ENCODE assay signal across 19 cellular contexts in the genomic region with DNA sequence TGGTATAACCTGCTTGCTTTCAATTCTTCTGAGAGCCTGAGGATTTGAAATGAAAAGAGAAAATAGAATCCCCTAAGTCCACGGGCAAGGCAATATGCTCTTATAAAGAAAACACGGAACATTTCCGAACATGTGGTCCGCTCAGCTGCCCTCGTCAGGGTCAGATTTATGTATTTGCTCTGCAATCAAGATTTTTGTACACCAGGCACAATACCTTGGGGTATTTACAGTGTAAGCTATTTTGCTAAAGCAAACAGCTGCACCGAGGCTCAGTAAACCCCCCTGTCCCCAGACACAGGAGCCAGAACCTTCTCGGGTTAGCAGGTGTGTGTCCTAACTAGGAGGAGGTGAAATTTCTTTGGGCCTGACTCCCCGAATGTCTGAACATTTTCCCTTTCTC.
DNase-seq lines count a peak whose midpoint lies in the region; ATAC-seq and TF ChIP-seq lines count a peak whose summit lies in the region.
"Had no signal": no experiment of that assay in that cellular context is flagged by ENCODE, and none has a peak within 500 bp of the region (broad histone marks: within the 10 kb centered on the region; RNA-seq: fewer than 3 reads in every experiment).

No MANE protein-coding gene starts in this region.

- H3K4me1 Mint-ChIP-seq in brain: peaks cover 39% of the 10 kb centered on the region
- H3K4me1 Mint-ChIP-seq: IgD-negative memory B cell, T-cell had no signal

- no peak overlapping the region for H2BK120ac ChIP-seq in neuronal stem cell (ENCODE audit: low read depth, low read length)

- no peaks in the 10 kb centered on the region for H3K27me3 ChIP-seq in neuronal stem cell (ENCODE audit: control insufficient read depth in 3 of 3, insufficient read depth in 3 of 3, low read depth in 1 of 3, low read length in 3 of 3)
- H3K27me3 ChIP-seq: BLaER1 treated with 17β-estradiol and CSF1 and Interleukin-3, amounts not matched to agents 10 nM and 100 nM had no signal

- H3K4me3 Mint-ChIP-seq in brain: no peak overlapping the region
- H3K4me3 Mint-ChIP-seq: IgD-negative memory B cell, T-cell had no signal

- H2BK5ac ChIP-seq in neuronal stem cell (ENCODE audit: low read length): no peak overlapping the region

- H3K36me3 Mint-ChIP-seq in brain: no peaks in the 10 kb centered on the region
- H3K36me3 Mint-ChIP-seq: IgD-negative memory B cell, T-cell had no signal

- no peaks in the 10 kb centered on the region for H3K36me3 ChIP-seq in neuronal stem cell (replicated peaks in 1 of 2; ENCODE audit: control insufficient read depth in 2 of 2, insufficient read depth in 2 of 2, low read length in 2 of 2)
- H3K36me3 ChIP-seq: BLaER1 treated with 17β-estradiol and CSF1 and Interleukin-3, amounts not matched to agents 10 nM and 100 nM had no signal

- peak; percentile 16 for DNase-seq in DMS53 (lab: John Stamatoyannopoulos, UW)
- no peak for DNase-seq in DMS53 treated with DMSO at 0.1 percent for 48 hours (lab: John Stamatoyannopoulos, UW; ENCODE audit: unreplicated experiment)
- DNase-seq in COLO668 (lab: John Stamatoyannopoulos, UW; ENCODE audit: unreplicated experiment): peak; percentile 47
- DNase-seq in neuronal stem cell (ENCODE audit: low spot score): no peak
- DNase-seq in DMS114 treated with DMSO at 0.1 percent for 48 hours (lab: John Stamatoyannopoulos, UW; ENCODE audit: unreplicated experiment): no peak
- no peak for DNase-seq in EL
- DNase-seq: 8988T, DMS79, NCI-H187, NCI-H2171 treated with DMSO at 0.1 percent for 48 hours, NCI-H524, PC-3, T-cell had no signal

- H4K91ac ChIP-seq in neuronal stem cell (ENCODE audit: low read depth, low read length, poor library complexity): no peak overlapping the region

- no peak overlapping the region for H3K18ac ChIP-seq in neuronal stem cell (ENCODE audit: low read length)

- H3K27ac ChIP-seq in neuronal stem cell (replicated peaks; ENCODE audit: low read length): peak overlapping the region; percentile 83
- H3K27ac ChIP-seq: BLaER1 treated with 17β-estradiol and CSF1 and Interleukin-3, amounts not matched to agents 10 nM and 100 nM; SK-N-MC had no signal

- peaks cover 12 to 28% of the 10 kb centered on the region in 2 donors for H3K4me1 ChIP-seq in neuronal stem cell (ENCODE audit: control insufficient read depth in 2 of 2, insufficient read depth in 1 of 2, low read depth in 1 of 2, low read length in 2 of 2)

- no peak overlapping the region for H4K8ac ChIP-seq in neuronal stem cell (ENCODE audit: low read depth, low read length)

- peak overlapping the region in 3 of 5 experiments; percentile 64 to 87 (median 77) for H3K27ac Mint-ChIP-seq in brain
- H3K27ac Mint-ChIP-seq: IgD-negative memory B cell, T-cell had no signal

- H3K9ac ChIP-seq in neuronal stem cell (ENCODE audit: low read depth, low read length, poor library complexity): no peak overlapping the region
- H3K9ac ChIP-seq: BLaER1 treated with 17β-estradiol and CSF1 and Interleukin-3, amounts not matched to agents 10 nM and 100 nM had no signal

- H3K23ac ChIP-seq in neuronal stem cell (ENCODE audit: low read depth, low read length, poor library complexity): no peak overlapping the region

- no peak for TF ChIP-seq CTCF in brain (conservative IDR thresholded peaks at IDR 0.05)

- H3K4ac ChIP-seq in neuronal stem cell (ENCODE audit: low read length): no peak overlapping the region

- no peak overlapping the region for H2AK5ac ChIP-seq in neuronal stem cell (ENCODE audit: low read depth, low read length)

- peak overlapping the region; percentile 68 for H2AFZ ChIP-seq in neuronal stem cell (ENCODE audit: low read length)

- no peaks in the 10 kb centered on the region for H3K79me1 ChIP-seq in neuronal stem cell (ENCODE audit: low read depth, low read length)

- no peak overlapping the region for H3K4me3 ChIP-seq in neuronal stem cell (ENCODE audit: low read length in 2 of 2)
- H3K4me3 ChIP-seq: BLaER1 treated with 17β-estradiol and CSF1 and Interleukin-3, amounts not matched to agents 10 nM and 100 nM; SK-N-MC had no signal

- H3K27me3 Mint-ChIP-seq in brain: peaks cover 8% of the 10 kb centered on the region

- ATAC-seq in GM18511 (IDR thresholded peaks at IDR 0.05; ENCODE audit: unreplicated experiment): no peak
- ATAC-seq: HCT116, PC-3, T-cell had no signal

- H3K9me3 Mint-ChIP-seq in brain: peaks cover 0 to 3% (median 0%) of the 10 kb centered on the region in 5 experiments
- H3K9me3 Mint-ChIP-seq: IgD-negative memory B cell, T-cell had no signal

- H3K9me3 ChIP-seq in neuronal stem cell (replicated peaks in 1 of 2; ENCODE audit: control insufficient read depth in 2 of 2, insufficient read depth in 1 of 2, low read depth in 1 of 2, low read length in 2 of 2): no peaks in the 10 kb centered on the region

- no peak overlapping the region for H3K14ac ChIP-seq in neuronal stem cell (ENCODE audit: low read length)

- no peak overlapping the region for H2BK15ac ChIP-seq in neuronal stem cell (ENCODE audit: low read length)

- WGBS in neuronal stem cell (ENCODE audit: extremely low coverage in 2 of 2, insufficient read length in 2 of 2, insufficient replicate concordance in 1 of 2), 2 donors: no CpG with 5 or more reads among the region's 8 CpGs

- H3K4me2 ChIP-seq in neuronal stem cell (ENCODE audit: insufficient read depth, low read length, poor library complexity, severe bottlenecking): no peak overlapping the region
- H3K4me2 ChIP-seq: BLaER1 treated with 17β-estradiol and CSF1 and Interleukin-3, amounts not matched to agents 10 nM and 100 nM had no signal

- no peak overlapping the region for H2BK12ac ChIP-seq in neuronal stem cell (ENCODE audit: low read length)

Comparison
In these comparisons a context has a peak if more than half of its experiments do, and no peak if none do; other contexts are left out.
1. DNase-seq: peak in DMS53 (single experiment) and COLO668 (single experiment); none in DMS53 treated with DMSO at 0.1 percent for 48 hours (single experiment), neuronal stem cell (single experiment), DMS114 treated with DMSO at 0.1 percent for 48 hours (single experiment) and EL (single experiment).